16 cellular contexts compared by ENCODE assay signal in the genomic region with DNA sequence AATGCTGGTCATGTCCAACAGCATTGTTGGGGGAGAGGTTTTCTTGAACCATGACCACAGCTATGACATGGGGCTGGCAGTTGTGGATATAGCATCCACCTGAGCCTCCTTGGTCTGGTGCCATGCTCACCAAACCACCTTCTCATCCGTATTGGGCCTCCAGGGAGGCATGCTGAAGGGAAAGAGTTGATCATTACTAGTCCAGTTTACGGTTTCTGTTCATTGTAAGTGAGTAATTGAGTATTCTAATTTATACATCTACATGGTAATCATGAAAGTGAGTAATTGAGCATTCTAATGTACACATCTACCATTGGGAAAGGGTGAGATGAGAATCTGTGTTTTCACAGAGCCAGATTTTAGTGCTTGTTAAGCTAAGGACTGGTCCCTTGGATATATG.
"Had no signal": no experiment of that assay in that cellular context is flagged by ENCODE, and none has a peak within 500 bp of the region (broad histone marks: within the 10 kb centered on the region; RNA-seq: fewer than 3 reads in every experiment).

No MANE protein-coding gene starts in this region.

- H3K36me3 ChIP-seq: ovary had no signal

- H3K27ac ChIP-seq: hepatocyte, ovary, right lobe of liver, testis, upper lobe of right lung, WERI-Rb-1 had no signal

- H3K27ac Mint-ChIP-seq: T-helper 17 cell had no signal

- H3K4me3 Mint-ChIP-seq: naive thymus-derived CD4-positive, alpha-beta T cell; T-helper 17 cell had no signal

- H3K9me3 ChIP-seq: mucosa of descending colon, ovary, right lobe of liver, stomach, testis, upper lobe of right lung had no signal

- ATAC-seq: left lobe of liver; mucosa of descending colon; naive thymus-derived CD4-positive, alpha-beta T cell; right lobe of liver; T-helper 17 cell; upper lobe of right lung had no signal

- H3K4me3 ChIP-seq: hepatocyte, mucosa of descending colon, ovary, right lobe of liver, stomach, testis, upper lobe of right lung had no signal

- H3K27me3 Mint-ChIP-seq: naive thymus-derived CD4-positive, alpha-beta T cell; T-helper 17 cell had no signal

- DNase-seq: activated CD8-positive, alpha-beta memory T cell treated with anti-CD3 and anti-CD28 coated beads, Interleukin-2, amount 50 U/mL, for 48 hours; activated effector memory CD4-positive, alpha-beta T cell treated with anti-CD3 and anti-CD28 coated beads, Interleukin-2, amount 50 U/mL, for 16 hours; islet precursor cell; mammary epithelial cell; mucosa of descending colon; naive thymus-derived CD4-positive, alpha-beta T cell; ovary; right lobe of liver; RPMI8226; stomach; T-helper 17 cell; testis; upper lobe of right lung; WERI-Rb-1 had no signal

- H3K27me3 ChIP-seq: hepatocyte, ovary, right lobe of liver, stomach, testis, upper lobe of right lung had no signal
